Comparison of ENCODE assay signal across 8 cellular contexts in genomic region chr2:24827321-24828261, GRCh38. TPM values are rescaled to one million over a fixed set of nuclear protein-coding genes. Genes with fewer than 3 reads are reported as not detected.
DNase-seq lines count a peak whose midpoint lies in the region; ATAC-seq and TF ChIP-seq lines count a peak whose summit lies in the region.

No MANE protein-coding gene starts in this region.

- H3K27ac ChIP-seq in AG04450 (ENCODE audit: low read depth, low read length), result no peak overlapping the region
- no peak overlapping the region for H3K27ac ChIP-seq in lower lobe of right lung

- intact Hi-C loops in lower lobe of right lung (cut with DNase I), result loop anchor here (5.0 kb wide), 1 partner anchor 420 kb away; no protein-coding TSS in a partner anchor

- H3K36me3 ChIP-seq in lower lobe of right lung, result peaks cover 6% of the 10 kb centered on the region

- no peaks in the 10 kb centered on the region; the same call in 1 of the 2 replicates for H3K9me3 ChIP-seq in AG04450 (ENCODE audit: control insufficient read depth, insufficient read depth, low read length)
- no peaks in the 10 kb centered on the region for H3K9me3 ChIP-seq in lower lobe of right lung

- H3K27me3 ChIP-seq in AG04450 (ENCODE audit: control insufficient read depth, insufficient read depth, low read length) (no peaks in the 10 kb centered on the region), lower lobe of right lung (ENCODE audit: low read depth) (no peaks in the 10 kb centered on the region)

- CTCF ChIA-PET in AG04450 (lab: Charles Lee), result interaction anchor here (0.5 to 6.2 kb wide), 38 partner anchors 7 to 1046 kb away, joined by 3 to 145 read pairs (median 4); partner anchors contain the start of genes CENPO and PTRHD1

- H3K4me3 ChIP-seq in AG04450 (ENCODE audit: low read depth, low read length) (no peak overlapping the region), lower lobe of right lung (no peak overlapping the region)

- peak; percentile 52 for ATAC-seq in GM18520 (IDR thresholded peaks at IDR 0.05; ENCODE audit: unreplicated experiment)
- ATAC-seq in HG03378 (IDR thresholded peaks at IDR 0.05; ENCODE audit: unreplicated experiment), result peak; percentile 73
- ATAC-seq in lower lobe of right lung, result peak; percentile 89 to 93

- H3K4me1 ChIP-seq in lower lobe of right lung, result peaks cover 11% of the 10 kb centered on the region

- TF ChIP-seq CTCF in AG04450 (IDR thresholded peaks at IDR 0.05; ENCODE audit: low read depth, low read length) (peak; percentile 95), lower lobe of right lung (IDR thresholded peaks at IDR 0.05) (peak; percentile 92)

- DNase-seq in AG04450 (ENCODE audit: low read depth, low spot score) (peak; percentile 81), NCI-H69 (lab: John Stamatoyannopoulos, UW) (peak; percentile 81), dermis microvascular lymphatic vessel endothelial cell (ENCODE audit: low read depth in 2 of 2) (peak; percentile 78 to 89), lower lobe of right lung (peak; percentile 73)
- peak; percentile 45 to 71 for DNase-seq in activated CD4-positive, alpha-beta T cell treated with anti-CD3 and anti-CD28 coated beads, Interleukin-2, amount 50 U/mL, for 24 hours (ENCODE audit: low read depth in 1 of 2, low spot score in 1 of 2)
- peak; percentile 37 to 49 (median 43) for DNase-seq in stimulated activated CD4-positive, alpha-beta T cell treated with anti-CD3 and anti-CD28 coated beads, TNF-alpha, amount 100 ng/mL, for 48 hours (ENCODE audit: low read depth in 3 of 3)

- POLR2A ChIA-PET in AG04450 (lab: Yijun Ruan, JAX), result interaction anchor here (0.8 to 1.0 kb wide), 2 partner anchors 35 to 84 kb away, joined by 3 read pairs; partner anchors contain the start of genes CENPO and PTRHD1

RNA-seq across cellular contexts. Expression of gene CENPO, which starts 34.4 kb away (rescaled TPM):
- polyA plus RNA-seq in AG04450 (2011; rRNA removed), result 12.1 and 15.7 TPM in 2 replicates
- 15.5 and 16.7 TPM in 2 replicates for polyA minus RNA-seq in AG04450 (2011; rRNA and poly(A)+ RNA removed)
- 9.2 and 12.5 TPM in 2 replicates for total RNA-seq in dermis microvascular lymphatic vessel endothelial cell
- 5.3 TPM for total RNA-seq in lower lobe of right lung

RNA-seq across cellular contexts. Expression of gene PTRHD1, which starts 34.4 kb away (rescaled TPM):
- polyA plus RNA-seq in AG04450 (2011; rRNA removed), result 42.5 and 51.5 TPM in 2 replicates
- 8.1 and 15.1 TPM in 2 replicates for polyA minus RNA-seq in AG04450 (2011; rRNA and poly(A)+ RNA removed)
- total RNA-seq in dermis microvascular lymphatic vessel endothelial cell, result 36.7 and 37.6 TPM in 2 replicates
- total RNA-seq in lower lobe of right lung, result 24.6 TPM
